10 cellular contexts compared by ENCODE assay signal in the genomic region with DNA sequence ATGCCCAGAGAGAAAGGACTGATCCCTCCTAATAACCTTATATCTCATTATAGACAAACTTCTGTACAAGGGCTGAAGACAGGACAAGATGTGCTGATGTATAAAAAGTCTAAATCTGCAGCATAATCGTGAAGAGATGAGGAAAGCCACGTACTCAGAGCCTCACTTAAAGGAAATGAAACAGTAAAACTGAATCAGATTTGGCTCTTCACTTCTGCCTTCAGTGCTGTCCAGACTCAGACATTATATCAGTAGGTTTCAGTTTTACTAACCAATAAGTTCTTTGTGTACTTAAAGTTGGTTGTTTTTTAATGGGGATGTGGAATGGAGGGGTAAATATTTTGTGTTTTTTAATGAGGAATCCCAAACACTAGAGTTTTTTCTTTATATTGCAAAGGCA. TPM values are rescaled to one million over a fixed set of nuclear protein-coding genes. Genes with fewer than 3 reads are reported as not detected.
DNase-seq lines count a peak whose midpoint lies in the region; ATAC-seq and TF ChIP-seq lines count a peak whose summit lies in the region.
"Had no signal": no experiment of that assay in that cellular context is flagged by ENCODE, and none has a peak within 500 bp of the region (broad histone marks: within the 10 kb centered on the region; RNA-seq: fewer than 3 reads in every experiment).

No MANE protein-coding gene starts in this region.

- no peaks in the 10 kb centered on the region for H3K9me3 ChIP-seq in neural progenitor cell (ENCODE audit: low read depth)

- H3K4me2 ChIP-seq in neural progenitor cell, result no peak overlapping the region

- TF ChIP-seq CTCF in neural progenitor cell (IDR thresholded peaks at IDR 0.05) (no peak), GM13976 (IDR thresholded peaks at IDR 0.05; ENCODE audit: borderline replicate concordance, control extremely low read depth, extremely low read depth, insufficient read depth, missing control alignments) (no peak)

- no peak overlapping the region for H3K9ac ChIP-seq in neural progenitor cell
- H3K9ac ChIP-seq: parathyroid adenoma had no signal

- no peaks in the 10 kb centered on the region for H4K20me1 ChIP-seq in neural progenitor cell (ENCODE audit: low read depth)
- H4K20me1 ChIP-seq: BLaER1 treated with 17β-estradiol and CSF1 and Interleukin-3, amounts not matched to agents 10 nM and 100 nM had no signal

- DNase-seq in activated T-cell treated with anti-CD3 and anti-CD28 coated beads, Interleukin-2, amount 50 U/mL, for 4 hours, result no peak
- DNase-seq in activated T-cell treated with anti-CD3 and anti-CD28 coated beads for 4 hours (no peak), neural progenitor cell (ENCODE audit: low spot score) (no peak), H4 (ENCODE audit: low spot score) (no peak), NCI-H1048 (lab: John Stamatoyannopoulos, UW) (no peak), GM13976 (ENCODE audit: low spot score) (no peak)

- H3K36me3 ChIP-seq in neural progenitor cell, result no peaks in the 10 kb centered on the region
- H3K36me3 ChIP-seq: BLaER1 treated with 17β-estradiol and CSF1 and Interleukin-3, amounts not matched to agents 10 nM and 100 nM had no signal

- H3K36me3 Mint-ChIP-seq in activated T-cell treated with anti-CD3 and anti-CD28 coated beads, Interleukin-2, amount 50 U/mL, for 4 hours (ENCODE audit: insufficient read depth), result no peaks in the 10 kb centered on the region
- peaks cover 5% of the 10 kb centered on the region for H3K36me3 Mint-ChIP-seq in activated naive CD8-positive, alpha-beta T cell
- peaks cover 3% of the 10 kb centered on the region for H3K36me3 Mint-ChIP-seq in neural progenitor cell

- ATAC-seq in activated T-cell treated with anti-CD3 and anti-CD28 coated beads, Interleukin-2, amount 50 U/mL, for 4 hours, result peak; percentile 46 to 53
- peak; percentile 92 for ATAC-seq in HG03097 (IDR thresholded peaks at IDR 0.05; ENCODE audit: low FRiP score, unreplicated experiment)

- H2AFZ ChIP-seq in neural progenitor cell (replicated peaks), result no peak overlapping the region
- H2AFZ ChIP-seq: parathyroid adenoma had no signal

- H3K4me1 ChIP-seq in neural progenitor cell, result no peaks in the 10 kb centered on the region
- H3K4me1 ChIP-seq: parathyroid adenoma had no signal

- H3K79me2 ChIP-seq in neural progenitor cell (ENCODE audit: low read depth), result no peaks in the 10 kb centered on the region
- H3K79me2 ChIP-seq: parathyroid adenoma had no signal

- H3K4me3 Mint-ChIP-seq in activated T-cell treated with anti-CD3 and anti-CD28 coated beads, Interleukin-2, amount 50 U/mL, for 4 hours, result no peak overlapping the region
- H3K4me3 Mint-ChIP-seq in activated naive CD8-positive, alpha-beta T cell, result no peak overlapping the region
- H3K4me3 Mint-ChIP-seq in neural progenitor cell, result no peak overlapping the region

- no peak overlapping the region for H3K27ac ChIP-seq in neural progenitor cell
- H3K27ac ChIP-seq: parathyroid adenoma had no signal

- H3K9me3 Mint-ChIP-seq in activated T-cell treated with anti-CD3 and anti-CD28 coated beads, Interleukin-2, amount 50 U/mL, for 4 hours, result no peaks in the 10 kb centered on the region
- no peaks in the 10 kb centered on the region for H3K9me3 Mint-ChIP-seq in activated naive CD8-positive, alpha-beta T cell (ENCODE audit: low read depth)
- H3K9me3 Mint-ChIP-seq in neural progenitor cell, result peaks cover 16% of the 10 kb centered on the region

- peaks cover 29% of the 10 kb centered on the region for H3K4me1 Mint-ChIP-seq in activated T-cell treated with anti-CD3 and anti-CD28 coated beads, Interleukin-2, amount 50 U/mL, for 4 hours (ENCODE audit: low read depth)
- peaks cover 22% of the 10 kb centered on the region for H3K4me1 Mint-ChIP-seq in activated naive CD8-positive, alpha-beta T cell (ENCODE audit: low read depth)
- H3K4me1 Mint-ChIP-seq in neural progenitor cell, result peaks cover 17% of the 10 kb centered on the region

- H3K27ac Mint-ChIP-seq in activated naive CD8-positive, alpha-beta T cell, result peak overlapping the region; percentile 11
- H3K27ac Mint-ChIP-seq in neural progenitor cell, result peak overlapping the region; percentile 14

- no peaks in the 10 kb centered on the region for H3K27me3 ChIP-seq in neural progenitor cell
- H3K27me3 ChIP-seq: BLaER1 treated with 17β-estradiol and CSF1 and Interleukin-3, amounts not matched to agents 10 nM and 100 nM had no signal

- no peaks in the 10 kb centered on the region for H3K27me3 Mint-ChIP-seq in activated T-cell treated with anti-CD3 and anti-CD28 coated beads, Interleukin-2, amount 50 U/mL, for 4 hours (ENCODE audit: low read depth)
- peaks cover 1% of the 10 kb centered on the region for H3K27me3 Mint-ChIP-seq in activated naive CD8-positive, alpha-beta T cell
- no peaks in the 10 kb centered on the region for H3K27me3 Mint-ChIP-seq in neural progenitor cell (ENCODE audit: insufficient read depth, low read depth)

- no peaks in the 10 kb centered on the region for H3F3A ChIP-seq in neural progenitor cell (ENCODE audit: low read depth)

- in situ Hi-C loops in GM13976 (cut with MboI; ENCODE audit: low sequenced_read_pairs, unreplicated experiment), result no loop called here

- H3K4me3 ChIP-seq in neural progenitor cell, result no peak overlapping the region
- H3K4me3 ChIP-seq: BLaER1 treated with 17β-estradiol and CSF1 and Interleukin-3, amounts not matched to agents 10 nM and 100 nM had no signal

RNA-seq across cellular contexts. Expression of gene RGS1, which starts 45.3 kb away (rescaled TPM):
- 10 to 100 TPM; 31.7 to 47.6 (median 34.4) TPM for total RNA-seq in activated T-cell treated with anti-CD3 and anti-CD28 coated beads, Interleukin-2, amount 50 U/mL, for 4 hours
- not detected in 2 replicates for total RNA-seq in neural progenitor cell (ENCODE audit: low replicate concordance)
- total RNA-seq in H4 (2014; rRNA removed; shearing (Covaris generic)), result 2.4 and 4.5 TPM in 2 replicates
